17 cellular contexts compared by ENCODE assay signal in genomic region chr10:60734226-60734625, GRCh38. TPM values are rescaled to one million over a fixed set of nuclear protein-coding genes. Genes with fewer than 3 reads are reported as not detected.
A peak's percentile ranks its signal among the peaks of the same experiment; 100 is the strongest.
DNase-seq lines count a peak whose midpoint lies in the region; ATAC-seq and TF ChIP-seq lines count a peak whose summit lies in the region.
"Had no signal": no experiment of that assay in that cellular context is flagged by ENCODE, and none has a peak within 500 bp of the region (broad histone marks: within the 10 kb centered on the region; RNA-seq: fewer than 3 reads in every experiment).

No MANE protein-coding gene starts in this region.

- H3K4me3 ChIP-seq in CD4-positive, alpha-beta memory T cell (ENCODE audit: low read length in 2 of 2) = peak overlapping the region in 1 of 2 donors; percentile 17
- H3K4me3 ChIP-seq in HUES48 (ENCODE audit: low read depth, low read length) = peak overlapping the region; percentile 85; the same call in 1 of the 2 replicates
- no peak overlapping the region for H3K4me3 ChIP-seq in endodermal cell (ENCODE audit: low read length)
- H3K4me3 ChIP-seq: BLaER1 treated with 17β-estradiol and CSF1 and Interleukin-3, amounts not matched to agents 10 nM and 100 nM had no signal

- H3K9me3 Mint-ChIP-seq in CD4-positive, alpha-beta memory T cell = no peaks in the 10 kb centered on the region
- H3K9me3 Mint-ChIP-seq in endodermal cell (no peaks in the 10 kb centered on the region), neural crest cell (no peaks in the 10 kb centered on the region)
- H3K9me3 Mint-ChIP-seq: stimulated activated naive B cell treated with anti-CD40 and anti-IgM and Interleukin-4, amounts not matched to agents 10 μg/mL and 1 μg/mL and 100 μg/mL, for 72 hours had no signal

- H3K36me3 ChIP-seq in CD4-positive, alpha-beta memory T cell (ENCODE audit: insufficient read depth, low read length) = no peaks in the 10 kb centered on the region
- H3K36me3 ChIP-seq in HUES48 (ENCODE audit: control insufficient read depth, insufficient read depth, low read length) (no peaks in the 10 kb centered on the region), endodermal cell (ENCODE audit: control insufficient read depth, insufficient read depth, low read length) (no peaks in the 10 kb centered on the region)
- H3K36me3 ChIP-seq: BLaER1 treated with 17β-estradiol and CSF1 and Interleukin-3, amounts not matched to agents 10 nM and 100 nM; esophagus muscularis mucosa had no signal

- intact Hi-C loops in CD4-positive, alpha-beta memory T cell (cut with micrococcal nuclease) = loop anchor here (5.0 kb wide), 2 partner anchors 67 to 827 kb away; partner anchors contain the start of gene CCDC6

- H3K27ac Mint-ChIP-seq in CD4-positive, alpha-beta memory T cell = peak overlapping the region in 4 of 7 donors; percentile 23 to 89 (median 28)
- H3K27ac Mint-ChIP-seq in endodermal cell (no peak overlapping the region), neural crest cell (ENCODE audit: unreplicated experiment) (no peak overlapping the region)
- H3K27ac Mint-ChIP-seq: stimulated activated naive B cell treated with anti-CD40 and anti-IgM and Interleukin-4, amounts not matched to agents 10 μg/mL and 1 μg/mL and 100 μg/mL, for 72 hours had no signal

- CTCF ChIA-PET in CD4-positive, alpha-beta memory T cell (lab: Charles Lee; ENCODE audit: partially characterized antibody) = interaction anchor here (0.9 to 2.3 kb wide), 7 partner anchors 11 to 88 kb away, joined by 3 to 9 read pairs (median 7); no protein-coding TSS in a partner anchor

- H3K27ac ChIP-seq in CD4-positive, alpha-beta memory T cell (ENCODE audit: low read depth, low read length) = no peak overlapping the region
- H3K27ac ChIP-seq in HUES48 (ENCODE audit: low read depth, low read length) (no peak overlapping the region), endodermal cell (ENCODE audit: low read depth, low read length) (no peak overlapping the region)
- H3K27ac ChIP-seq: BLaER1 treated with 17β-estradiol and CSF1 and Interleukin-3, amounts not matched to agents 10 nM and 100 nM; esophagus muscularis mucosa; psoas muscle had no signal

- H3K9me3 ChIP-seq in CD4-positive, alpha-beta memory T cell (ENCODE audit: control insufficient read depth in 1 of 2, low read length in 2 of 2) = no peaks in the 10 kb centered on the region
- H3K9me3 ChIP-seq in HUES48 (ENCODE audit: control insufficient read depth, insufficient read depth, low read length) = no peaks in the 10 kb centered on the region
- no peaks in the 10 kb centered on the region for H3K9me3 ChIP-seq in endodermal cell (ENCODE audit: control insufficient read depth, low read length)
- H3K9me3 ChIP-seq: esophagus muscularis mucosa, psoas muscle had no signal

- H3K27me3 Mint-ChIP-seq in CD4-positive, alpha-beta memory T cell = no peaks in the 10 kb centered on the region
- H3K27me3 Mint-ChIP-seq in endodermal cell (ENCODE audit: insufficient read depth) = peaks cover 4% of the 10 kb centered on the region
- peaks cover 31% of the 10 kb centered on the region for H3K27me3 Mint-ChIP-seq in neural crest cell (ENCODE audit: low read depth)
- H3K27me3 Mint-ChIP-seq: stimulated activated naive B cell treated with anti-CD40 and anti-IgM and Interleukin-4, amounts not matched to agents 10 μg/mL and 1 μg/mL and 100 μg/mL, for 72 hours had no signal

- WGBS in endodermal cell (ENCODE audit: insufficient coverage in 1 of 2, insufficient read length in 1 of 2), 2 experiments = 84% methylated on average over 3 of the region's 3 CpGs; no CpG with 5 or more reads in 1 of the 2 experiments

- H3K4me3 Mint-ChIP-seq in CD4-positive, alpha-beta memory T cell = peak overlapping the region; percentile 52 to 97 (median 79)
- H3K4me3 Mint-ChIP-seq in endodermal cell = peak overlapping the region; percentile 87
- H3K4me3 Mint-ChIP-seq in neural crest cell = peak overlapping the region; percentile 76

- peaks cover 0 to 5% of the 10 kb centered on the region in 2 donors for H3K36me3 Mint-ChIP-seq in CD4-positive, alpha-beta memory T cell
- no peaks in the 10 kb centered on the region for H3K36me3 Mint-ChIP-seq in endodermal cell (ENCODE audit: low read depth)
- no peaks in the 10 kb centered on the region for H3K36me3 Mint-ChIP-seq in neural crest cell (ENCODE audit: low read depth)
- H3K36me3 Mint-ChIP-seq: stimulated activated naive B cell treated with anti-CD40 and anti-IgM and Interleukin-4, amounts not matched to agents 10 μg/mL and 1 μg/mL and 100 μg/mL, for 72 hours had no signal

- H3K27me3 ChIP-seq in CD4-positive, alpha-beta memory T cell (ENCODE audit: insufficient read depth, low read length) = no peaks in the 10 kb centered on the region
- H3K27me3 ChIP-seq in HUES48 (ENCODE audit: control insufficient read depth, insufficient read depth, low read length) = peaks cover 15% of the 10 kb centered on the region
- peaks cover 21% of the 10 kb centered on the region for H3K27me3 ChIP-seq in endodermal cell (ENCODE audit: control insufficient read depth, insufficient read depth, low read length, poor library complexity, severe bottlenecking)
- H3K27me3 ChIP-seq: BLaER1 treated with 17β-estradiol and CSF1 and Interleukin-3, amounts not matched to agents 10 nM and 100 nM had no signal

- peaks cover 38% of the 10 kb centered on the region for H3K4me1 ChIP-seq in CD4-positive, alpha-beta memory T cell (ENCODE audit: insufficient read depth, low read length)
- H3K4me1 ChIP-seq in HUES48 (ENCODE audit: control insufficient read depth, insufficient read depth, low read length) (peaks cover 46% of the 10 kb centered on the region), endodermal cell (ENCODE audit: control insufficient read depth, insufficient read depth, low read length) (peaks cover 14% of the 10 kb centered on the region)

- no peak for DNase-seq in CD4-positive, alpha-beta memory T cell
- DNase-seq in endodermal cell (no peak), neural crest cell (ENCODE audit: low read depth, low spot score) (no peak), AG20443 (ENCODE audit: low spot score) (no peak), omental fat pad (ENCODE audit: low spot score) (no peak), GM13976 (ENCODE audit: low spot score) (no peak)
- DNase-seq: caudate nucleus; GOT3; hippocampal formation; MV-4-11; psoas muscle; stimulated activated CD4-positive, alpha-beta T cell treated with anti-CD3 and anti-CD28 coated beads, Interleukin-2, amount 100 ng/mL, for 24 hours; stimulated activated naive B cell treated with anti-CD40 and anti-IgM and Interleukin-4, amounts not matched to agents 10 μg/mL and 1 μg/mL and 100 μg/mL, for 72 hours had no signal

- ATAC-seq in GM19463 (IDR thresholded peaks at IDR 0.05; ENCODE audit: unreplicated experiment) (no peak), omental fat pad (ENCODE audit: low FRiP score) (no peak)

- TF ChIP-seq CTCF in endodermal cell (conservative IDR thresholded peaks at IDR 0.05) (no peak), neural crest cell (conservative IDR thresholded peaks at IDR 0.05) (no peak), omental fat pad (IDR thresholded peaks at IDR 0.05) (no peak), GM13976 (IDR thresholded peaks at IDR 0.05; ENCODE audit: borderline replicate concordance, control extremely low read depth, extremely low read depth, insufficient read depth, missing control alignments) (no peak)

- POLR2A ChIA-PET in CD4-positive, alpha-beta memory T cell (lab: Charles Lee; ENCODE audit: partially characterized antibody) = interaction anchor here (1.1 to 2.9 kb wide), 4 partner anchors 26 to 67 kb away, joined by 3 to 15 read pairs (median 4); partner anchors contain the start of gene CDK1

- H3K9ac ChIP-seq in HUES48 (ENCODE audit: low read depth, low read length) (no peak overlapping the region), endodermal cell (ENCODE audit: extremely low read depth, low read length, poor library complexity, severe bottlenecking) (no peak overlapping the region)
- H3K9ac ChIP-seq: BLaER1 treated with 17β-estradiol and CSF1 and Interleukin-3, amounts not matched to agents 10 nM and 100 nM had no signal

- in situ Hi-C loops in GM13976 (cut with MboI; ENCODE audit: low sequenced_read_pairs, unreplicated experiment) = no loop called here

- H3K4me1 Mint-ChIP-seq in CD4-positive, alpha-beta memory T cell = peaks cover 17 to 31% (median 27%) of the 10 kb centered on the region in 4 donors
- H3K4me1 Mint-ChIP-seq in endodermal cell (peaks cover 26% of the 10 kb centered on the region), neural crest cell (peaks cover 6% of the 10 kb centered on the region)

RNA-seq across cellular contexts. Expression of gene CDK1, which starts 44.1 kb away (rescaled TPM):
- total RNA-seq in CD4-positive, alpha-beta memory T cell = 1 to 10 TPM; 1.3 to 1.6 TPM
- under 1 TPM; 0.34 to 0.80 TPM for polyA plus RNA-seq in CD4-positive, alpha-beta memory T cell
- total RNA-seq in endodermal cell (100 to 1,000 TPM in 1 of 2 donors, 10 to 100 TPM in 1; 78.3 to 145 TPM), neural crest cell (92.8 and 94.7 TPM in 2 replicates), omental fat pad (1 to 10 TPM; 1.9 to 9.1 (median 5.0) TPM)
- 182 TPM for polyA plus RNA-seq in endodermal cell (2013, experiment 1 of 2)
- polyA plus RNA-seq in endodermal cell (2013, experiment 2 of 2) = 182 TPM

Comparison
In these comparisons a context has a peak if more than half of its experiments do, and no peak if none do; other contexts are left out.
1. H3K27ac Mint-ChIP-seq: peak in CD4-positive, alpha-beta memory T cell (4 of 7); none in endodermal cell (single experiment) and neural crest cell (single experiment).
2. Peak in every context shown above with its lines, with median percentiles within 50 percentile points of each other: H3K4me3 Mint-ChIP-seq.